ENCODE assay signal across 13 cellular contexts in the genomic region with DNA sequence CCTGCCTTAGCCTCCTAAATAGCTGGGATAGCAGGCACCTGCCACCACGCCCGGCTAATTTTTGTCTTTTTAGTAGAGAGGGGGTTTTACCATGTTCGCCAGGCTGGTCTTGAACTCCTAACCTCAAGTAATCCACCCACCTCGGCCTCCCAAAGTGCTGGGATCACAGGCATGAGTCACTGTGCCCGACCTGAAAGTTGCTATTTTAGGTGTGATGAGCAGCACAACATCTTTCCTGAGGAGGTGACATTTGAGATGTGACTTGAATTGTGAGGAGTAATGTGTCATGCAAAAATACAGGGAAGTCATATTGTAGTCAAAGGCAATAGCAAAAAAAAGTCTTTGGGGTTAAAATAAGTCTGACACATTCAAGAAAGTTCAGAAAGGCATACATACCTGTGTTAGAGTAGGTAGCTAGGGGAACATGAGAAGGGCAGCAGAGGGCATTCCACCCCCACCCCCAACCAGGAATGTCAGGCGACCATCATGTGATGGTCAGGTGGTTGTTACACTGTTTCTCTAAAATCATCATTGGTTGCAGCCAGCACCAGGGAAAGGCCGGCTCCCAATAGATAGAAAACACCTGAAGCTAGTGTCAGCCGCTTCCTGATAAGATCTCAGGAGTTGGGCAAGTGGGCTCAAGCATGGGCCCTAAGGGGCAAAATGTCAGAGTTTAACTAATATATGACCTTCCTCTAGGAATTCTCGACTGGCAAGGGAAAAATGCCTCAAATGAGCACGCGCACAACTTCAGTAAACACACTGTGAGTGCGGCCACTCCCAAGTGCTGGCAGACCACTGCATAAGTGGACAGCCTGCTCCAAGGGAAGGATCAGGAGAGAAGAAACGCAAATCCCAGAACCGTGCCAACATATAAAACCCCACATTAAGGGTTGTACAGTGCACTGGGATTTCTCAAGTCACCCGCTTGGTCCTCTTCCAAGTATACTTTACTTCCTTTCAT. TPM values are rescaled to one million over a fixed set of nuclear protein-coding genes. Genes with fewer than 3 reads are reported as not detected.
DNase-seq lines count a peak whose midpoint lies in the region; ATAC-seq, FAIRE-seq and TF ChIP-seq lines count a peak whose summit lies in the region.
"Had no signal": no experiment of that assay in that cellular context is flagged by ENCODE, and none has a peak within 500 bp of the region (broad histone marks: within the 10 kb centered on the region; RNA-seq: fewer than 3 reads in every experiment).

A gene with protein sequence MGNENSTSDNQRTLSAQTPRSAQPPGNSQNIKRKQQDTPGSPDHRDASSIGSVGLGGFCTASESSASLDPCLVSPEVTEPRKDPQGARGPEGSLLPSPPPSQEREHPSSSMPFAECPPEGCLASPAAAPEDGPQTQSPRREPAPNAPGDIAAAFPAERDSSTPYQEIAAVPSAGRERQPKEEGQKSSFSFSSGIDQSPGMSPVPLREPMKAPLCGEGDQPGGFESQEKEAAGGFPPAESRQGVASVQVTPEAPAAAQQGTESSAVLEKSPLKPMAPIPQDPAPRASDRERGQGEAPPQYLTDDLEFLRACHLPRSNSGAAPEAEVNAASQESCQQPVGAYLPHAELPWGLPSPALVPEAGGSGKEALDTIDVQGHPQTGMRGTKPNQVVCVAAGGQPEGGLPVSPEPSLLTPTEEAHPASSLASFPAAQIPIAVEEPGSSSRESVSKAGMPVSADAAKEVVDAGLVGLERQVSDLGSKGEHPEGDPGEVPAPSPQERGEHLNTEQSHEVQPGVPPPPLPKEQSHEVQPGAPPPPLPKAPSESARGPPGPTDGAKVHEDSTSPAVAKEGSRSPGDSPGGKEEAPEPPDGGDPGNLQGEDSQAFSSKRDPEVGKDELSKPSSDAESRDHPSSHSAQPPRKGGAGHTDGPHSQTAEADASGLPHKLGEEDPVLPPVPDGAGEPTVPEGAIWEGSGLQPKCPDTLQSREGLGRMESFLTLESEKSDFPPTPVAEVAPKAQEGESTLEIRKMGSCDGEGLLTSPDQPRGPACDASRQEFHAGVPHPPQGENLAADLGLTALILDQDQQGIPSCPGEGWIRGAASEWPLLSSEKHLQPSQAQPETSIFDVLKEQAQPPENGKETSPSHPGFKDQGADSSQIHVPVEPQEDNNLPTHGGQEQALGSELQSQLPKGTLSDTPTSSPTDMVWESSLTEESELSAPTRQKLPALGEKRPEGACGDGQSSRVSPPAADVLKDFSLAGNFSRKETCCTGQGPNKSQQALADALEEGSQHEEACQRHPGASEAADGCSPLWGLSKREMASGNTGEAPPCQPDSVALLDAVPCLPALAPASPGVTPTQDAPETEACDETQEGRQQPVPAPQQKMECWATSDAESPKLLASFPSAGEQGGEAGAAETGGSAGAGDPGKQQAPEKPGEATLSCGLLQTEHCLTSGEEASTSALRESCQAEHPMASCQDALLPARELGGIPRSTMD (N-terminal part only) (plus strand): TSS at position 803 of the 964 bp plus-strand sequence. CDS start 32,819 bp downstream, outside the sequence.

- H3K79me2 ChIP-seq in astrocyte (ENCODE audit: insufficient read depth, low read length), result no peaks in the 10 kb centered on the region

- H3K27me3 Mint-ChIP-seq in Calu3 (ENCODE audit: unreplicated experiment), result no peaks in the 10 kb centered on the region
- H3K27me3 Mint-ChIP-seq in astrocyte (ENCODE audit: low read depth, unreplicated experiment), result no peaks in the 10 kb centered on the region

- peaks cover 3% of the 10 kb centered on the region for H3K9me3 Mint-ChIP-seq in Calu3 (ENCODE audit: low read depth, unreplicated experiment)
- peaks cover 20% of the 10 kb centered on the region for H3K9me3 Mint-ChIP-seq in astrocyte (ENCODE audit: unreplicated experiment)

- BruUV-seq in Calu3 (replicated peaks; lab: Mats Ljungman, UMichigan), result no TSS peak

- intact Hi-C loops in Calu3 (cut with micrococcal nuclease; ENCODE audit: unreplicated experiment), result no loop called here
- intact Hi-C loops in left cardiac atrium (cut with DNase I), result no loop called here
- intact Hi-C loops in posterior vena cava (cut with DNase I), result loop anchor here in 1 of 2 donors (10.0 kb wide), 1 partner anchor 386 kb away; a partner anchor contains a TSS

- DNase-seq in Calu3 (no peak), astrocyte (ENCODE audit: low read depth) (no peak), left cardiac atrium (no peak), posterior vena cava (ENCODE audit: low spot score) (no peak), NOMO-1 (lab: John Stamatoyannopoulos, UW; ENCODE audit: unreplicated experiment in 2 of 2) (no peak), NK-92 (lab: John Stamatoyannopoulos, UW; ENCODE audit: unreplicated experiment) (no peak), NCI-H1417 treated with DMSO at 0.1 percent for 48 hours (lab: John Stamatoyannopoulos, UW) (no peak)
- DNase-seq: CD4-positive, CD25-positive, alpha-beta regulatory T cell; NCI-H2107 had no signal

- no peak for FAIRE-seq in astrocyte (lab: Jason Lieb, UNC)

- CTCF ChIA-PET in Calu3 (lab: Charles Lee), result no interaction called here

- peak; percentile 15 to 70 for ATAC-seq in left cardiac atrium
- no peak for ATAC-seq in HG02678 (IDR thresholded peaks at IDR 0.05; ENCODE audit: unreplicated experiment)

- TF ChIP-seq CTCF in Calu3 (IDR thresholded peaks at IDR 0.05; ENCODE audit: unreplicated experiment) (no peak), astrocyte (IDR thresholded peaks at IDR 0.05; ENCODE audit: insufficient read depth, low read depth, low read length) (no peak)

- H3K27me3 ChIP-seq in astrocyte (ENCODE audit: insufficient read depth, low read length), result no peaks in the 10 kb centered on the region

- no peak within 1 kb of the TSS for H2AFZ ChIP-seq in astrocyte (ENCODE audit: low read depth, low read length)
- H2AFZ ChIP-seq: GM23248 had no signal

- no peak within 1 kb of the TSS for H3K4me3 Mint-ChIP-seq in Calu3 (ENCODE audit: low read depth, unreplicated experiment)
- no peak within 1 kb of the TSS for H3K4me3 Mint-ChIP-seq in astrocyte (ENCODE audit: unreplicated experiment)
- H3K4me3 Mint-ChIP-seq: CD4-positive, CD25-positive, alpha-beta regulatory T cell; memory B cell had no signal

- H3K36me3 Mint-ChIP-seq in Calu3 (ENCODE audit: insufficient read depth, unreplicated experiment) (no peaks in the 10 kb centered on the region), astrocyte (ENCODE audit: low read depth, unreplicated experiment) (no peaks in the 10 kb centered on the region)
- H3K36me3 Mint-ChIP-seq: CD4-positive, CD25-positive, alpha-beta regulatory T cell had no signal

- no peak within 1 kb of the TSS for H3K4me2 ChIP-seq in astrocyte (ENCODE audit: low read length)

- H3K9me3 ChIP-seq in astrocyte (ENCODE audit: insufficient read depth, low read depth, low read length), result peaks cover 7% of the 10 kb centered on the region

- no peaks in the 10 kb centered on the region for H3K36me3 ChIP-seq in astrocyte (ENCODE audit: insufficient read depth, low read length)

- H3K4me3 ChIP-seq in astrocyte (ENCODE audit: insufficient read depth, low read depth, low read length), result no peak within 1 kb of the TSS
- H3K4me3 ChIP-seq: GM23248, SK-N-MC had no signal

- H4K20me1 ChIP-seq in astrocyte (ENCODE audit: insufficient read depth, low read length), result no peaks in the 10 kb centered on the region

- no peaks in the 10 kb centered on the region for H3K4me1 ChIP-seq in astrocyte (ENCODE audit: insufficient read depth, low read length)

- H3K4me1 Mint-ChIP-seq in Calu3 (ENCODE audit: low read depth, unreplicated experiment) (peaks cover 8% of the 10 kb centered on the region), astrocyte (ENCODE audit: low read depth, unreplicated experiment) (no peaks in the 10 kb centered on the region)

- H3K27ac Mint-ChIP-seq in Calu3 (ENCODE audit: unreplicated experiment) (no peak within 1 kb of the TSS), astrocyte (ENCODE audit: unreplicated experiment) (no peak within 1 kb of the TSS)
- H3K27ac Mint-ChIP-seq: CD4-positive, CD25-positive, alpha-beta regulatory T cell; memory B cell had no signal

- H3K9ac ChIP-seq in astrocyte (ENCODE audit: low read length), result no peak within 1 kb of the TSS
- H3K9ac ChIP-seq: GM23248 had no signal

- no peak within 1 kb of the TSS for H3K27ac ChIP-seq in astrocyte (ENCODE audit: low read depth, low read length)
- H3K27ac ChIP-seq: GM23248, SK-N-MC had no signal

RNA-seq across cellular contexts. Expression of the gene that starts here (rescaled TPM):
- total RNA-seq in Calu3 (2022) (24.4 and 26.5 TPM in 2 replicates), astrocyte (16.5 and 22.0 TPM in 2 replicates), left cardiac atrium (100 to 1,000 TPM; 210 to 237 TPM), posterior vena cava (10 to 100 TPM; 54.6 to 75.8 TPM)
- total RNA-seq: CD4-positive, CD25-positive, alpha-beta regulatory T cell had no signal
